8 cellular contexts compared by ENCODE assay signal in genomic region chr12:115451785-115452736, GRCh38.
DNase-seq lines count a peak whose midpoint lies in the region; ATAC-seq and TF ChIP-seq lines count a peak whose summit lies in the region.

No MANE protein-coding gene starts in this region.

- DNase-seq in GM12864 (ENCODE audit: low read depth) (no peak), MM.1S (peak; percentile 6), anterior cingulate cortex (lab: John Stamatoyannopoulos, UW) (peak in 30 of 58 donors; percentile 5 to 62 (median 16)), iPS-NIHi7 (ENCODE audit: extremely low spot score) (peak; percentile 76)
- no peak for DNase-seq in activated CD4-positive, CD25-positive, alpha-beta regulatory T cell (lab: John Stamatoyannopoulos, UW)

- H3K36me3 Mint-ChIP-seq in stimulated activated naive CD8-positive, alpha-beta T cell treated with anti-CD3 and anti-CD28 coated beads, Interleukin-15, Interleukin-2, amounts not matched to agents 100 ng/mL and 50 ng/mL, for 24 hours (ENCODE audit: low read depth), result no peaks in the 10 kb centered on the region

- no peaks in the 10 kb centered on the region for H3K27me3 ChIP-seq in MM.1S (replicated peaks; ENCODE audit: insufficient read depth, low read length)

- H3K4me2 ChIP-seq in MM.1S (ENCODE audit: low read depth, low read length), result peak overlapping the region; percentile 34; the same call in 1 of the 2 replicates

- TF ChIP-seq CTCF in GM12864 (IDR thresholded peaks at IDR 0.05; ENCODE audit: low read depth, low read length, missing control alignments) (no peak), MM.1S (IDR thresholded peaks at IDR 0.05; ENCODE audit: low read length) (no peak)

- H3K9me2 ChIP-seq in MM.1S (replicated peaks; ENCODE audit: insufficient read depth, low read length), result no peaks in the 10 kb centered on the region

- peak overlapping the region; percentile 41 for H3K4me3 Mint-ChIP-seq in stimulated activated naive CD8-positive, alpha-beta T cell treated with anti-CD3 and anti-CD28 coated beads, Interleukin-15, Interleukin-2, amounts not matched to agents 100 ng/mL and 50 ng/mL, for 24 hours

- H3K79me2 ChIP-seq in MM.1S (ENCODE audit: low read length), result no peaks in the 10 kb centered on the region

- ATAC-seq in HG02642 (IDR thresholded peaks at IDR 0.05; ENCODE audit: poor library complexity, unreplicated experiment), result no peak
- no peak for ATAC-seq in esophagus mucosa

- no peaks in the 10 kb centered on the region for H3K9me3 ChIP-seq in MM.1S (replicated peaks; ENCODE audit: insufficient read depth, low read length)

- H3K27ac ChIP-seq in MM.1S (ENCODE audit: low read length), result no peak overlapping the region

- no peaks in the 10 kb centered on the region for H3K4me1 ChIP-seq in MM.1S (ENCODE audit: low read length)

- H3K9me3 Mint-ChIP-seq in stimulated activated naive CD8-positive, alpha-beta T cell treated with anti-CD3 and anti-CD28 coated beads, Interleukin-15, Interleukin-2, amounts not matched to agents 100 ng/mL and 50 ng/mL, for 24 hours, result peaks cover under 1% of the 10 kb centered on the region

- H4K20me1 ChIP-seq in MM.1S (ENCODE audit: insufficient read depth, low read length), result no peaks in the 10 kb centered on the region

- H3K27me3 Mint-ChIP-seq in stimulated activated naive CD8-positive, alpha-beta T cell treated with anti-CD3 and anti-CD28 coated beads, Interleukin-15, Interleukin-2, amounts not matched to agents 100 ng/mL and 50 ng/mL, for 24 hours, result peaks cover 28% of the 10 kb centered on the region

- H3K4me1 Mint-ChIP-seq in stimulated activated naive CD8-positive, alpha-beta T cell treated with anti-CD3 and anti-CD28 coated beads, Interleukin-15, Interleukin-2, amounts not matched to agents 100 ng/mL and 50 ng/mL, for 24 hours (ENCODE audit: low read depth), result peaks cover 7% of the 10 kb centered on the region

- no peak overlapping the region for H3K9ac ChIP-seq in MM.1S (ENCODE audit: low read length)

- H2AFZ ChIP-seq in MM.1S (ENCODE audit: low read length), result no peak overlapping the region

- no peak overlapping the region for H3K27ac Mint-ChIP-seq in stimulated activated naive CD8-positive, alpha-beta T cell treated with anti-CD3 and anti-CD28 coated beads, Interleukin-15, Interleukin-2, amounts not matched to agents 100 ng/mL and 50 ng/mL, for 24 hours

- no peaks in the 10 kb centered on the region for H3K36me3 ChIP-seq in MM.1S (replicated peaks; ENCODE audit: insufficient read depth, low read length)

- H3K4me3 ChIP-seq in GM12864 (ENCODE audit: low read depth, low read length) (peak overlapping the region; percentile 15), MM.1S (ENCODE audit: low read length) (no peak overlapping the region)

- H3F3A ChIP-seq in MM.1S (ENCODE audit: insufficient read depth, low read length), result no peaks in the 10 kb centered on the region

Comparison
In these comparisons a context has a peak if more than half of its experiments do, and no peak if none do; other contexts are left out.
1. DNase-seq: peak in MM.1S (single experiment), anterior cingulate cortex (30 of 58) and iPS-NIHi7 (single experiment); none in GM12864 (single experiment) and activated CD4-positive, CD25-positive, alpha-beta regulatory T cell (0 of 4).